11 cellular contexts compared by ENCODE assay signal in genomic region chr16:22240023-22240697, GRCh38. TPM values are rescaled to one million over a fixed set of nuclear protein-coding genes. Genes with fewer than 3 reads are reported as not detected.
DNase-seq lines count a peak whose midpoint lies in the region; TF ChIP-seq lines count a peak whose summit lies in the region.
"Had no signal": no experiment of that assay in that cellular context is flagged by ENCODE, and none has a peak within 500 bp of the region (broad histone marks: within the 10 kb centered on the region; RNA-seq: fewer than 3 reads in every experiment).

No MANE protein-coding gene starts in this region.

- TF ChIP-seq CTCF in 22Rv1 (IDR thresholded peaks at IDR 0.05) (no peak), endothelial cell (IDR thresholded peaks at IDR 0.05; ENCODE audit: unreplicated experiment) (no peak)

- DNase-seq in GM23248 (peak; percentile 31), amniotic epithelial cell (ENCODE audit: low read depth) (peak; percentile 16), endothelial cell (ENCODE audit: low spot score) (no peak), NCI-H774 (lab: John Stamatoyannopoulos, UW) (no peak), NCI-H146 treated with DMSO at 0.1 percent for 48 hours (lab: John Stamatoyannopoulos, UW; ENCODE audit: unreplicated experiment) (no peak), GDM1 (lab: John Stamatoyannopoulos, UW) (no peak)
- DNase-seq: activated B cell treated with CpG ODN at 0.5 μM for 24 hours, amniotic stem cell had no signal

- H3K36me3 ChIP-seq in GM23248 (ENCODE audit: low read depth), result no peaks in the 10 kb centered on the region
- peaks cover 21% of the 10 kb centered on the region for H3K36me3 ChIP-seq in muscle layer of colon (ENCODE audit: insufficient read depth, low read length)

- H4K20me1 ChIP-seq in GM23248 (ENCODE audit: insufficient read depth), result no peaks in the 10 kb centered on the region

- H3K27ac Mint-ChIP-seq in endothelial cell (ENCODE audit: unreplicated experiment), result no peak overlapping the region

- H3K9me2 ChIP-seq in GM23248 (ENCODE audit: insufficient read depth), result no peaks in the 10 kb centered on the region

- no peak overlapping the region for H2AFZ ChIP-seq in GM23248

- peak overlapping the region; percentile 45; the same call in 1 of the 2 replicates for H3K27ac ChIP-seq in 22Rv1
- H3K27ac ChIP-seq in GM23248, result no peak overlapping the region
- H3K27ac ChIP-seq in muscle layer of colon (ENCODE audit: low read depth, low read length), result peak overlapping the region; percentile 70
- H3K27ac ChIP-seq: epithelial cell of prostate had no signal

- no peaks in the 10 kb centered on the region for H3K27me3 Mint-ChIP-seq in endothelial cell (ENCODE audit: unreplicated experiment)
- H3K27me3 Mint-ChIP-seq: activated B cell treated with CpG ODN at 0.5 μM for 24 hours had no signal

- H3F3A ChIP-seq in GM23248 (ENCODE audit: insufficient read depth), result no peaks in the 10 kb centered on the region

- no peaks in the 10 kb centered on the region for H3K9me3 ChIP-seq in GM23248 (ENCODE audit: low read depth)
- H3K9me3 ChIP-seq in muscle layer of colon (ENCODE audit: low read length), result no peaks in the 10 kb centered on the region

- no peak overlapping the region for H3K4me3 Mint-ChIP-seq in endothelial cell (ENCODE audit: unreplicated experiment)
- H3K4me3 Mint-ChIP-seq: activated B cell treated with CpG ODN at 0.5 μM for 24 hours had no signal

- H3K9me3 Mint-ChIP-seq in endothelial cell (ENCODE audit: unreplicated experiment), result no peaks in the 10 kb centered on the region
- H3K9me3 Mint-ChIP-seq: activated B cell treated with CpG ODN at 0.5 μM for 24 hours had no signal

- H3K4me1 ChIP-seq in GM23248 (ENCODE audit: insufficient read depth) (no peaks in the 10 kb centered on the region), muscle layer of colon (ENCODE audit: insufficient read depth, low read length) (peaks cover 19% of the 10 kb centered on the region)

- no peaks in the 10 kb centered on the region for H3K4me1 Mint-ChIP-seq in endothelial cell (ENCODE audit: unreplicated experiment)

- no peak overlapping the region for H3K4me3 ChIP-seq in GM23248
- no peak overlapping the region for H3K4me3 ChIP-seq in muscle layer of colon (ENCODE audit: low read depth in 1 of 2, low read length in 2 of 2)

- H3K27me3 ChIP-seq in GM23248 (replicated peaks; ENCODE audit: insufficient read depth) (no peaks in the 10 kb centered on the region), muscle layer of colon (ENCODE audit: control insufficient read depth in 1 of 2, insufficient read depth in 2 of 2, low read length in 2 of 2) (no peaks in the 10 kb centered on the region)

- H3K9ac ChIP-seq in GM23248 (no peak overlapping the region), muscle layer of colon (ENCODE audit: low read length) (no peak overlapping the region)

- H3K4me2 ChIP-seq in GM23248 (ENCODE audit: unreplicated experiment), result no peak overlapping the region

- 25 to 29% methylated on average over 3 of the region's 3 CpGs for WGBS in GM23248 (ENCODE audit: low coverage in 1 of 2, low lambda C conversion rate in 2 of 2, missing lambda C conversion rate in 2 of 2), 2 experiments

- peaks cover 30% of the 10 kb centered on the region for H3K79me2 ChIP-seq in GM23248 (ENCODE audit: insufficient read depth)

- no peaks in the 10 kb centered on the region for H3K36me3 Mint-ChIP-seq in endothelial cell (ENCODE audit: low read depth, unreplicated experiment)

- in situ Hi-C loops in GM23248 (cut with MboI), result no loop called here

RNA-seq across cellular contexts. Expression of gene EEF2K, which starts 34.1 kb away (rescaled TPM):
- total RNA-seq in GM23248 (2014; rRNA removed; shearing (Covaris generic)), result 16.3 and 16.6 TPM in 2 replicates
- polyA plus RNA-seq in GM23248 (2016; fragmentation: Nextera tagmentation; extraction: Ambion mirVana), result 6.9 and 8.7 TPM in 2 replicates
- total RNA-seq in endothelial cell (ENCODE audit: unreplicated experiment), result 19.3 TPM

RNA-seq across cellular contexts. Expression of gene POLR3E, which starts 57.0 kb away (rescaled TPM):
- 20.8 and 27.1 TPM in 2 replicates for total RNA-seq in GM23248 (2014; rRNA removed; shearing (Covaris generic))
- polyA plus RNA-seq in GM23248 (2016; fragmentation: Nextera tagmentation; extraction: Ambion mirVana), result 12.4 and 14.0 TPM in 2 replicates
- total RNA-seq in endothelial cell (ENCODE audit: unreplicated experiment), result 47.3 TPM

Comparison
In these comparisons a context has a peak if more than half of its experiments do, and no peak if none do; other contexts are left out.
1. DNase-seq: peak in GM23248 (single experiment) and amniotic epithelial cell (single experiment); none in endothelial cell (single experiment), NCI-H774 (single experiment), NCI-H146 treated with DMSO at 0.1 percent for 48 hours (single experiment) and GDM1 (single experiment).